In the genomic region with DNA sequence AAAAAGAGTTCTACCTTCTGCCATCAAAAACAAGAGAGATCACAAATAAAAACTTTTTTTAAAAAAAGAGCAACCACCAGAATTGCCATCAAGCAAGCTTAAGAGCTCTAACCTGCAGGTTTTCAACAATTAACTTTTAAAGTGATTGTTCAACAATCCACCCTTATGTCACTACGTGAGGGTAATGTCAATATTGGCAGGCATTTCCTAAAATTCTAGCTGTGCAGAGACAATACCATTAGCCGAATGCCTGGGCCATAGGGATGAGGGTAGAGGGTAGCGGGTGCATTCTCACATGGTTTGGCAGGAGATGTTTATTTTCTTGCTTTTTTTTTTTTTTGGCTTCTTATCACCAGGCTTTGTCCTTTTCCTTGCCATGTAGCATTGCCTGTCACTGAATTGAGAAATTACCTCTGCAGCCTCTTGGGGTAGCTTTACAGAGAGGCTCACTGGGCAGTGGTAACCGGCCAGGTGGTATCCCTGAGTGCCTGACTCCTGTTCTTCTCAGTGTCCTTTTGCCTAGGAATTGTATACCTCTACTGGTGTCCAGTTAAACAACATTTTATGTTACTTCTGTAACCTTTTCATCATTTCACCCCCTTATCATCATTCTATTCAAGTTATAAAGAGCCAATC, we compare ENCODE assay signal across 26 cellular contexts.
"Had no signal": no experiment of that assay in that cellular context is flagged by ENCODE, and none has a peak within 500 bp of the region (broad histone marks: within the 10 kb centered on the region; RNA-seq: fewer than 3 reads in every experiment).

No MANE protein-coding gene starts in this region.

- H3K4me1 ChIP-seq: adrenal gland, breast epithelium had no signal

- H3K27ac ChIP-seq: adrenal gland had no signal

- DNase-seq: activated CD4-positive, alpha-beta T cell treated with anti-CD3 and anti-CD28 coated beads for 48 hours; activated CD4-positive, alpha-beta T cell treated with anti-CD3 and anti-CD28 coated beads, Interleukin-2, amount 50 U/mL, for 4 hours; activated CD4-positive, CD25-positive, alpha-beta regulatory T cell treated with anti-CD3 and anti-CD28 coated beads, Interleukin-2, amount 50 U/mL, for 72 hours; activated CD8-positive, alpha-beta memory T cell treated with anti-CD3 and anti-CD28 coated beads, Interleukin-2, amount 50 U/mL, for 48 hours; activated CD8-positive, alpha-beta T cell treated with anti-CD3 and anti-CD28 coated beads, Interleukin-2, amount 10 ng/mL, durations not matched to agents 7 days and 5 days; activated naive CD4-positive, alpha-beta T cell treated with anti-CD3 and anti-CD28 coated beads, Interleukin-2, amount 50 U/mL, for 16 hours; activated naive CD8-positive, alpha-beta T cell treated with anti-CD3 and anti-CD28 coated beads, Interleukin-2, amount 10 ng/mL, durations not matched to agents 7 days and 5 days; activated T-cell treated with anti-CD3 and anti-CD28 coated beads, Interleukin-2, amount 50 U/mL, for 1 hour; adrenal gland; anterior cingulate cortex; caudate nucleus; Karpas-422; MM.1S; NCI-H1105; NCI-H1436; NCI-H1694 treated with DMSO at 0.1 percent for 48 hours; NCI-H2081 treated with DMSO at 0.1 percent for 48 hours; NCI-H2171 treated with DMSO at 0.1 percent for 48 hours; NCI-H446; NCI-H524; PC-3; SHP77 treated with DMSO at 0.1 percent for 48 hours; T-helper 17 cell; T-helper 9 cell had no signal

- H3K36me3 ChIP-seq: adrenal gland, breast epithelium had no signal

- H3K27me3 ChIP-seq: adrenal gland, breast epithelium had no signal

- ATAC-seq: activated CD8-positive, alpha-beta T cell treated with anti-CD3 and anti-CD28 coated beads, Interleukin-2, amount 10 ng/mL, durations not matched to agents 7 days and 5 days; PC-3; T-helper 17 cell; WTC11 had no signal

- H3K4me3 ChIP-seq: adrenal gland, breast epithelium had no signal
